In genomic region chr19:54179921-54180452, GRCh38 we compare ENCODE assay signal across 8 cellular contexts. TPM values are rescaled to one million over a fixed set of nuclear protein-coding genes. Genes with fewer than 3 reads are reported as not detected.
DNase-seq lines count a peak whose midpoint lies in the region; ATAC-seq, FAIRE-seq and TF ChIP-seq lines count a peak whose summit lies in the region.

No MANE protein-coding gene starts in this region.

- H3K9me1 ChIP-seq in keratinocyte (ENCODE audit: control insufficient read depth, extremely low read depth, insufficient read depth, low read length): no peaks in the 10 kb centered on the region

- H3K4me2 ChIP-seq in astrocyte (ENCODE audit: low read length): no peak overlapping the region
- no peak overlapping the region for H3K4me2 ChIP-seq in keratinocyte (ENCODE audit: control insufficient read depth, extremely low read depth, insufficient read depth, low read depth, low read length)

- H3K4me1 Mint-ChIP-seq in astrocyte (ENCODE audit: low read depth, unreplicated experiment): no peaks in the 10 kb centered on the region

- TF ChIP-seq CTCF in AG04450 (IDR thresholded peaks at IDR 0.05; ENCODE audit: low read depth, low read length): peak; percentile 42
- TF ChIP-seq CTCF in astrocyte (IDR thresholded peaks at IDR 0.05; ENCODE audit: insufficient read depth, low read depth, low read length): peak; percentile 52
- peak in 2 of 3 experiments; percentile 10 to 20 for TF ChIP-seq CTCF in keratinocyte (optimal IDR thresholded peaks at IDR 0.05 in 1 of 3, IDR thresholded peaks at IDR 0.05 in 1 of 3, conservative IDR thresholded peaks at IDR 0.05 in 1 of 3; ENCODE audit: extremely low read depth in 1 of 3, insufficient read depth in 2 of 3, low read length in 3 of 3)
- TF ChIP-seq CTCF in GM10248 (IDR thresholded peaks at IDR 0.05; ENCODE audit: control extremely low read depth, extremely low read depth, low read depth, missing control alignments): no peak
- no peak for TF ChIP-seq CTCF in gastroesophageal sphincter (IDR thresholded peaks at IDR 0.05)

- CTCF ChIA-PET in AG04450 (lab: Charles Lee): interaction anchor here (0.6 to 1.8 kb wide), 4 partner anchors 9 to 48 kb away, joined by 3 to 6 read pairs (median 4); partner anchors contain the start of gene MBOAT7
- CTCF ChIA-PET in GM10248 (lab: Yijun Ruan, JAX): interaction anchor here (0.7 to 1.2 kb wide), 2 partner anchors 9 to 12 kb away, joined by 3 to 5 read pairs; partner anchors contain the start of gene MBOAT7

- FAIRE-seq in astrocyte (lab: Jason Lieb, UNC) (no peak), keratinocyte (lab: Jason Lieb, UNC) (no peak)

- no peak for TF ChIP-seq EP300 in gastroesophageal sphincter (IDR thresholded peaks at IDR 0.05)

- no peaks in the 10 kb centered on the region for H3K9me3 Mint-ChIP-seq in astrocyte (ENCODE audit: unreplicated experiment)

- H3K27me3 ChIP-seq in AG04450 (ENCODE audit: control insufficient read depth, insufficient read depth, low read length): no peaks in the 10 kb centered on the region
- H3K27me3 ChIP-seq in astrocyte (ENCODE audit: insufficient read depth, low read length): no peaks in the 10 kb centered on the region
- no peaks in the 10 kb centered on the region for H3K27me3 ChIP-seq in keratinocyte (ENCODE audit: control insufficient read depth, extremely low read depth, insufficient read depth, low read length)
- no peaks in the 10 kb centered on the region for H3K27me3 ChIP-seq in gastroesophageal sphincter

- H2AFZ ChIP-seq in astrocyte (ENCODE audit: low read depth, low read length) (no peak overlapping the region), keratinocyte (ENCODE audit: control insufficient read depth, low read length) (no peak overlapping the region)

- no peak for TF ChIP-seq POLR2A in gastroesophageal sphincter (IDR thresholded peaks at IDR 0.05)

- H3K9me3 ChIP-seq in AG04450 (ENCODE audit: control insufficient read depth, insufficient read depth, low read length) (no peaks in the 10 kb centered on the region), astrocyte (ENCODE audit: insufficient read depth, low read depth, low read length) (no peaks in the 10 kb centered on the region), keratinocyte (ENCODE audit: control insufficient read depth, low read depth, low read length) (no peaks in the 10 kb centered on the region), gastroesophageal sphincter (no peaks in the 10 kb centered on the region)

- peaks cover 13% of the 10 kb centered on the region for H3K36me3 Mint-ChIP-seq in astrocyte (ENCODE audit: low read depth, unreplicated experiment)

- H3K79me2 ChIP-seq in astrocyte (ENCODE audit: insufficient read depth, low read length) (peaks cover 3% of the 10 kb centered on the region), keratinocyte (ENCODE audit: control insufficient read depth, insufficient read depth, low read length) (peaks cover 2% of the 10 kb centered on the region)

- no peak overlapping the region for H3K4me3 Mint-ChIP-seq in astrocyte (ENCODE audit: unreplicated experiment)

- dilution Hi-C loops in keratinocyte (cut with MboI; ENCODE audit: extremely low pct_ligation_motif_present, low sequenced_read_pairs): no loop called here

- ATAC-seq in HG02571 (IDR thresholded peaks at IDR 0.05; ENCODE audit: unreplicated experiment): no peak
- no peak for ATAC-seq in gastroesophageal sphincter

- DNase-seq in AG04450 (ENCODE audit: low read depth, low spot score) (no peak), LHCN-M2 (ENCODE audit: low read depth) (peak; percentile 49), astrocyte (ENCODE audit: low read depth) (peak; percentile 48), keratinocyte (ENCODE audit: low read depth, low spot score) (no peak), GM10248 (ENCODE audit: extremely low spot score) (no peak), cerebellar nuclear complex (lab: John Stamatoyannopoulos, UW) (no peak)

- H3K36me3 ChIP-seq in astrocyte (ENCODE audit: insufficient read depth, low read length) (no peaks in the 10 kb centered on the region), keratinocyte (ENCODE audit: control insufficient read depth in 2 of 2, extremely low read depth in 1 of 2, insufficient read depth in 2 of 2, low read length in 2 of 2) (peaks cover 22 to 23% of the 10 kb centered on the region in 2 experiments), gastroesophageal sphincter (peaks cover 0 to 56% of the 10 kb centered on the region in 2 donors)

- H3K27ac Mint-ChIP-seq in astrocyte (ENCODE audit: unreplicated experiment): peak overlapping the region; percentile 58

- H3K27ac ChIP-seq in AG04450 (ENCODE audit: low read depth, low read length) (no peak overlapping the region), astrocyte (ENCODE audit: low read depth, low read length) (peak overlapping the region; percentile 34), keratinocyte (ENCODE audit: control insufficient read depth, insufficient read depth, low read length) (no peak overlapping the region), gastroesophageal sphincter (no peak overlapping the region)

- H3K27me3 Mint-ChIP-seq in astrocyte (ENCODE audit: low read depth, unreplicated experiment): no peaks in the 10 kb centered on the region

- peak overlapping the region; percentile 40 for H3K9ac ChIP-seq in astrocyte (ENCODE audit: low read length)
- H3K9ac ChIP-seq in keratinocyte (ENCODE audit: control insufficient read depth, extremely low read depth, insufficient read depth, low read length): no peak overlapping the region

- H3K4me3 ChIP-seq in AG04450 (ENCODE audit: low read depth, low read length) (no peak overlapping the region), astrocyte (ENCODE audit: insufficient read depth, low read depth, low read length) (no peak overlapping the region), keratinocyte (ENCODE audit: control insufficient read depth in 2 of 3, extremely low read depth in 1 of 3, insufficient read depth in 2 of 3, low read depth in 1 of 3, low read length in 3 of 3) (no peak overlapping the region), gastroesophageal sphincter (no peak overlapping the region)

- WGBS in gastroesophageal sphincter (ENCODE audit: low coverage in 1 of 2), 2 donors: 40 to 49% methylated on average over 2 to 4 of the region's 10 CpGs

- POLR2A ChIA-PET in AG04450 (lab: Yijun Ruan, JAX): interaction anchor here (0.8 to 0.9 kb wide), 2 partner anchors 12 to 21 kb away, joined by 3 to 4 read pairs; no protein-coding TSS in a partner anchor
- POLR2A ChIA-PET in GM10248 (lab: Yijun Ruan, JAX): no interaction called here

- H4K20me1 ChIP-seq in astrocyte (ENCODE audit: insufficient read depth, low read length) (peaks cover 20% of the 10 kb centered on the region), keratinocyte (ENCODE audit: control insufficient read depth, extremely low read depth, insufficient read depth, low read length) (peaks cover 5% of the 10 kb centered on the region)

- H3K4me1 ChIP-seq in astrocyte (ENCODE audit: insufficient read depth, low read length) (no peaks in the 10 kb centered on the region), keratinocyte (ENCODE audit: control insufficient read depth, extremely low read depth, insufficient read depth, low read length) (no peaks in the 10 kb centered on the region), gastroesophageal sphincter (no peaks in the 10 kb centered on the region)

RNA-seq across cellular contexts. Expression of gene TMC4, which starts 7.0 kb away (rescaled TPM):
- polyA plus RNA-seq in AG04450 (2011; rRNA removed): 1.3 and 1.5 TPM in 2 replicates
- polyA minus RNA-seq in AG04450 (2011; rRNA and poly(A)+ RNA removed): 0.18 TPM in 1 of 2 replicates, not detected in the other
- total RNA-seq in LHCN-M2 (2014; rRNA removed): 0.40 and 0.51 TPM in 2 replicates
- 1.3 TPM for polyA plus RNA-seq in LHCN-M2 (2012)
- total RNA-seq in astrocyte: 0.94 and 1.9 TPM in 2 replicates
- 1.5 to 2.2 TPM (median 1.8 TPM) in 3 replicates for polyA plus RNA-seq in keratinocyte
- 2.8 TPM for polyA plus RNA-seq in keratinocyte (2011; ENCODE audit: low read depth)
- polyA plus RNA-seq in keratinocyte (2011; cell fraction: cytosol; rRNA removed): 1.0 and 2.2 TPM in 2 replicates
- polyA plus RNA-seq in keratinocyte (2011; cell fraction: nucleus; rRNA removed): 10.2 and 10.8 TPM in 2 replicates
- polyA plus RNA-seq in keratinocyte (2012; ENCODE audit: low replicate concordance): 4.5 and 6.4 TPM in 2 replicates
- polyA minus RNA-seq in keratinocyte: 1.7 to 3.1 TPM (median 2.9 TPM) in 3 replicates
- polyA minus RNA-seq in keratinocyte (2011; cell fraction: cytosol; rRNA and poly(A)+ RNA removed): 2.3 TPM
- polyA minus RNA-seq in keratinocyte (2011; cell fraction: nucleus; rRNA and poly(A)+ RNA removed): 2.1 and 2.6 TPM in 2 replicates
- total RNA-seq in gastroesophageal sphincter: 1 to 10 TPM in 1 of 4 donors, under 1 TPM in 2, not detected in 1; 0.16 to 3.1 (median 0.31) TPM

RNA-seq across cellular contexts. Expression of gene MBOAT7, which starts 9.4 kb away (rescaled TPM):
- polyA plus RNA-seq in AG04450 (2011; rRNA removed): 45.1 and 63.2 TPM in 2 replicates
- 33.8 and 44.8 TPM in 2 replicates for polyA minus RNA-seq in AG04450 (2011; rRNA and poly(A)+ RNA removed)
- total RNA-seq in LHCN-M2 (2014; rRNA removed): 123 and 192 TPM in 2 replicates
- polyA plus RNA-seq in LHCN-M2 (2012): 75.7 TPM
- 145 and 162 TPM in 2 replicates for total RNA-seq in astrocyte
- polyA plus RNA-seq in keratinocyte: 41.3 to 70.2 TPM (median 62.7 TPM) in 3 replicates
- 6.9 TPM for polyA plus RNA-seq in keratinocyte (2011; ENCODE audit: low read depth)
- 40.0 and 79.8 TPM in 2 replicates for polyA plus RNA-seq in keratinocyte (2011; cell fraction: cytosol; rRNA removed)
- polyA plus RNA-seq in keratinocyte (2011; cell fraction: nucleus; rRNA removed): 146 and 213 TPM in 2 replicates
- 54.1 and 120 TPM in 2 replicates for polyA plus RNA-seq in keratinocyte (2012; ENCODE audit: low replicate concordance)
- 41.1 to 132 TPM (median 55.3 TPM) in 3 replicates for polyA minus RNA-seq in keratinocyte
- polyA minus RNA-seq in keratinocyte (2011; cell fraction: cytosol; rRNA and poly(A)+ RNA removed): 195 TPM
- polyA minus RNA-seq in keratinocyte (2011; cell fraction: nucleus; rRNA and poly(A)+ RNA removed): 158 and 173 TPM in 2 replicates
- 10 to 100 TPM; 28.4 to 64.3 (median 36.5) TPM for total RNA-seq in gastroesophageal sphincter

RNA-seq across cellular contexts. Expression of gene TSEN34, which starts 11.1 kb away (rescaled TPM):
- polyA plus RNA-seq in AG04450 (2011; rRNA removed): 32.4 and 36.4 TPM in 2 replicates
- 17.4 and 25.2 TPM in 2 replicates for polyA minus RNA-seq in AG04450 (2011; rRNA and poly(A)+ RNA removed)
- 162 and 168 TPM in 2 replicates for total RNA-seq in LHCN-M2 (2014; rRNA removed)
- 69.5 TPM for polyA plus RNA-seq in LHCN-M2 (2012)
- total RNA-seq in astrocyte: 50.1 and 52.6 TPM in 2 replicates
- polyA plus RNA-seq in keratinocyte: 36.5 to 49.7 TPM (median 40.5 TPM) in 3 replicates
- 8.1 TPM for polyA plus RNA-seq in keratinocyte (2011; ENCODE audit: low read depth)
- 30.5 and 56.0 TPM in 2 replicates for polyA plus RNA-seq in keratinocyte (2011; cell fraction: cytosol; rRNA removed)
- 22.0 and 30.1 TPM in 2 replicates for polyA plus RNA-seq in keratinocyte (2011; cell fraction: nucleus; rRNA removed)
- polyA plus RNA-seq in keratinocyte (2012; ENCODE audit: low replicate concordance): 22.8 and 48.0 TPM in 2 replicates
- 22.7 to 39.1 TPM (median 33.0 TPM) in 3 replicates for polyA minus RNA-seq in keratinocyte
- polyA minus RNA-seq in keratinocyte (2011; cell fraction: cytosol; rRNA and poly(A)+ RNA removed): 60.6 TPM
- 11.6 and 14.2 TPM in 2 replicates for polyA minus RNA-seq in keratinocyte (2011; cell fraction: nucleus; rRNA and poly(A)+ RNA removed)
- total RNA-seq in gastroesophageal sphincter: 10 to 100 TPM; 57.4 to 73.2 (median 69.8) TPM

RNA-seq across cellular contexts. Expression of gene LENG1, which starts 20.5 kb away (rescaled TPM):
- polyA plus RNA-seq in AG04450 (2011; rRNA removed) (3.0 and 3.3 TPM in 2 replicates), keratinocyte (2.0 to 4.0 TPM (median 3.4 TPM) in 3 replicates)
- 0.37 and 0.56 TPM in 2 replicates for polyA minus RNA-seq in AG04450 (2011; rRNA and poly(A)+ RNA removed)
- total RNA-seq in LHCN-M2 (2014; rRNA removed) (5.2 and 9.2 TPM in 2 replicates), astrocyte (4.1 and 4.8 TPM in 2 replicates), gastroesophageal sphincter (10 to 100 TPM in 3 of 4 donors, 1 to 10 TPM in 1; 8.2 to 12.8 (median 11.1) TPM)
- 10.5 TPM for polyA plus RNA-seq in LHCN-M2 (2012)
- polyA plus RNA-seq in keratinocyte (2011; ENCODE audit: low read depth): 5.4 TPM
- polyA plus RNA-seq in keratinocyte (2011; cell fraction: cytosol; rRNA removed): 1.5 and 3.5 TPM in 2 replicates
- 2.4 and 2.6 TPM in 2 replicates for polyA plus RNA-seq in keratinocyte (2011; cell fraction: nucleus; rRNA removed)
- 4.3 and 7.3 TPM in 2 replicates for polyA plus RNA-seq in keratinocyte (2012; ENCODE audit: low replicate concordance)
- 0.16 TPM in 1 of 3 replicates, not detected in the others for polyA minus RNA-seq in keratinocyte
- 1.3 TPM for polyA minus RNA-seq in keratinocyte (2011; cell fraction: cytosol; rRNA and poly(A)+ RNA removed)
- 0.32 and 0.62 TPM in 2 replicates for polyA minus RNA-seq in keratinocyte (2011; cell fraction: nucleus; rRNA and poly(A)+ RNA removed)

RNA-seq across cellular contexts. Expression of gene RPS9, which starts 20.7 kb away (rescaled TPM):
- polyA plus RNA-seq in AG04450 (2011; rRNA removed) (1,566 and 2,378 TPM in 2 replicates), keratinocyte (1,666 to 2,598 TPM (median 1,866 TPM) in 3 replicates)
- polyA minus RNA-seq in AG04450 (2011; rRNA and poly(A)+ RNA removed): 360 and 501 TPM in 2 replicates
- total RNA-seq in LHCN-M2 (2014; rRNA removed) (1,535 and 1,605 TPM in 2 replicates), astrocyte (685 and 779 TPM in 2 replicates), gastroesophageal sphincter (1,000 to 10,000 TPM; 1,142 to 2,786 (median 1,584) TPM)
- 2,454 TPM for polyA plus RNA-seq in LHCN-M2 (2012)
- polyA plus RNA-seq in keratinocyte (2011; ENCODE audit: low read depth): 468 TPM
- polyA plus RNA-seq in keratinocyte (2011; cell fraction: cytosol; rRNA removed): 1,169 and 2,467 TPM in 2 replicates
- polyA plus RNA-seq in keratinocyte (2011; cell fraction: nucleus; rRNA removed): 562 and 695 TPM in 2 replicates
- 2,423 and 2,469 TPM in 2 replicates for polyA plus RNA-seq in keratinocyte (2012; ENCODE audit: low replicate concordance)
- polyA minus RNA-seq in keratinocyte: 519 to 770 TPM (median 701 TPM) in 3 replicates
- polyA minus RNA-seq in keratinocyte (2011; cell fraction: cytosol; rRNA and poly(A)+ RNA removed): 1,006 TPM
- polyA minus RNA-seq in keratinocyte (2011; cell fraction: nucleus; rRNA and poly(A)+ RNA removed): 236 and 249 TPM in 2 replicates

Comparison
In these comparisons a context has a peak if more than half of its experiments do, and no peak if none do; other contexts are left out.
1. DNase-seq: peak in LHCN-M2 (single experiment) and astrocyte (single experiment); none in AG04450 (single experiment), keratinocyte (single experiment), GM10248 (single experiment) and cerebellar nuclear complex (0 of 2).
2. CTCF ChIP-seq: peak in AG04450 (single experiment), astrocyte (single experiment) and keratinocyte (2 of 3); none in GM10248 (single experiment) and gastroesophageal sphincter (0 of 4).